1 cellular context compared by ENCODE assay signal in genomic region chr17:8140058-8140412, GRCh38.
TF ChIP-seq lines count a peak whose summit lies in the region.

No MANE protein-coding gene starts in this region.

TF ChIP-seq in HepG2, 621 proteins besides CTCF, POLR2A, EP300 and RAD21:
- TF ChIP-seq ZNF549 (CRISPR knock-in tag; IDR thresholded peaks at IDR 0.05): no peak
- no peak for TF ChIP-seq ZBTB20 (CRISPR knock-in tag; IDR thresholded peaks at IDR 0.05; ENCODE audit: borderline replicate concordance, low read depth)
- TF ChIP-seq TCF7L2 (IDR thresholded peaks at IDR 0.05; ENCODE audit: low read depth, low read length): no peak
- no peak for TF ChIP-seq ZFP41 (CRISPR knock-in tag; IDR thresholded peaks at IDR 0.05; ENCODE audit: borderline replicate concordance)
- TF ChIP-seq RFX5 (IDR thresholded peaks at IDR 0.05; ENCODE audit: low read depth, low read length): no peak
- TF ChIP-seq ZNF639 (CRISPR knock-in tag; conservative IDR thresholded peaks at IDR 0.05): no peak
- TF ChIP-seq FOXM1 (CRISPR knock-in tag; IDR thresholded peaks at IDR 0.05): no peak
- TF ChIP-seq ZNF75D (CRISPR knock-in tag; IDR thresholded peaks at IDR 0.05; ENCODE audit: borderline replicate concordance): no peak
- no peak for TF ChIP-seq ZNF10 (CRISPR knock-in tag; IDR thresholded peaks at IDR 0.05; ENCODE audit: borderline replicate concordance, low read depth)
- TF ChIP-seq CREBL2 (CRISPR knock-in tag; IDR thresholded peaks at IDR 0.05; ENCODE audit: borderline replicate concordance): no peak
- no peak for TF ChIP-seq ZBTB7B (CRISPR knock-in tag; IDR thresholded peaks at IDR 0.05)
- no peak for TF ChIP-seq ZBTB14 (CRISPR knock-in tag; IDR thresholded peaks at IDR 0.05)
- no peak for TF ChIP-seq NFKB2 (CRISPR knock-in tag; IDR thresholded peaks at IDR 0.05; ENCODE audit: borderline replicate concordance)
- TF ChIP-seq JDP2 (CRISPR knock-in tag; IDR thresholded peaks at IDR 0.05; ENCODE audit: borderline replicate concordance): no peak
- no peak for TF ChIP-seq ZNF234 (CRISPR knock-in tag; conservative IDR thresholded peaks at IDR 0.05)
- no peak for TF ChIP-seq REL (CRISPR knock-in tag; conservative IDR thresholded peaks at IDR 0.05)
- no peak for TF ChIP-seq SKIL (CRISPR knock-in tag; IDR thresholded peaks at IDR 0.05; ENCODE audit: borderline replicate concordance)
- TF ChIP-seq NFE2L1 (CRISPR knock-in tag; IDR thresholded peaks at IDR 0.05; ENCODE audit: borderline replicate concordance): no peak
- TF ChIP-seq HNRNPH1 (optimal IDR thresholded peaks at IDR 0.05; ENCODE audit: low read depth, low read length): no peak
- no peak for TF ChIP-seq HNRNPUL1 (IDR thresholded peaks at IDR 0.05; ENCODE audit: low read depth, low read length)
TF ChIP-seq in HepG2: peak in this region for 0.
